In the genomic region with DNA sequence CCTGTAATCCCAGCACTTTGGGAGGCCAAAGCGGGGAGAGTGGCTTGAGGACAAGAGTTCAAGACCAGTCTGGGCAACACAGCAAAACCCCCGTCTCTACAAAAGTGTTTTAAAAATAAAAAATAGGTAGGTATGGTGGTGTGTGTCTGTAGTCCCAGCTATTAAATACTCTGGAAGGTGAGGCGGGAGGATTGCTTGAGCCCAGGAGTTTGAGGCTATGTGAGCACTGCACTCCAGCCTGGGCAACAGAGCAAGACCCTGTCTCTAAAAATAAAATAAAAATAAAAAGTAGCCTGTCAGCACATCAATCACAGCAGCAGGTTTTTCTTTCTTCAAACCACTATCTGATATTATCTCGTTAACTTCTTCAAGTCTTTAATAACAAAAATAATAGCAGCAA, we compare ENCODE assay signal across 9 cellular contexts. TPM values are rescaled to one million over a fixed set of nuclear protein-coding genes. Genes with fewer than 3 reads are reported as not detected.
DNase-seq lines count a peak whose midpoint lies in the region; ATAC-seq, FAIRE-seq and TF ChIP-seq lines count a peak whose summit lies in the region.
"Had no signal": no experiment of that assay in that cellular context is flagged by ENCODE, and none has a peak within 500 bp of the region (broad histone marks: within the 10 kb centered on the region; RNA-seq: fewer than 3 reads in every experiment).

No MANE protein-coding gene starts in this region.

- no peak overlapping the region for H3K14ac ChIP-seq in neuronal stem cell (ENCODE audit: low read length)

- no peaks in the 10 kb centered on the region for H3K36me3 Mint-ChIP-seq in mesothelial cell of epicardium
- no peaks in the 10 kb centered on the region for H3K36me3 Mint-ChIP-seq in stimulated activated memory B cell treated with anti-CD40 and anti-IgM and Interleukin-4, amounts not matched to agents 10 μg/mL and 1 μg/mL and 100 μg/mL, for 72 hours

- DNase-seq in bronchial epithelial cell (ENCODE audit: low read depth) (no peak), mesothelial cell of epicardium (ENCODE audit: low spot score in 2 of 2, unreplicated experiment in 2 of 2) (no peak), NCI-H526 treated with DMSO at 0.1 percent for 48 hours (lab: John Stamatoyannopoulos, UW) (no peak), neuronal stem cell (ENCODE audit: low spot score) (no peak), NCI-H446 treated with DMSO at 0.1 percent for 48 hours (lab: John Stamatoyannopoulos, UW) (no peak)
- DNase-seq: DMS53 had no signal

- peaks cover 24 to 44% (median 34%) of the 10 kb centered on the region in 10 experiments for H3K4me1 ChIP-seq in BLaER1 treated with 17β-estradiol and CSF1 and Interleukin-3, amounts not matched to agents 10 nM and 100 nM
- H3K4me1 ChIP-seq in KMS-11 (ENCODE audit: low read depth, poor library complexity, severe bottlenecking) (peaks cover 36% of the 10 kb centered on the region), neuronal stem cell (ENCODE audit: control insufficient read depth in 2 of 2, insufficient read depth in 1 of 2, low read depth in 1 of 2, low read length in 2 of 2) (peaks cover 7 to 11% of the 10 kb centered on the region in 2 donors)

- no peak overlapping the region for H4K8ac ChIP-seq in neuronal stem cell (ENCODE audit: low read depth, low read length)

- no peak overlapping the region for H3K27ac Mint-ChIP-seq in mesothelial cell of epicardium
- no peak overlapping the region for H3K27ac Mint-ChIP-seq in stimulated activated memory B cell treated with anti-CD40 and anti-IgM and Interleukin-4, amounts not matched to agents 10 μg/mL and 1 μg/mL and 100 μg/mL, for 72 hours

- H3K9ac ChIP-seq in BLaER1 treated with 17β-estradiol and CSF1 and Interleukin-3, amounts not matched to agents 10 nM and 100 nM: peak overlapping the region in 1 of 11 experiments; percentile 14; a peak in 1 of 22 replicates
- H3K9ac ChIP-seq in KMS-11 (no peak overlapping the region), neuronal stem cell (ENCODE audit: low read depth, low read length, poor library complexity) (no peak overlapping the region)

- no peak overlapping the region for H2AK5ac ChIP-seq in neuronal stem cell (ENCODE audit: low read depth, low read length)

- H3K23ac ChIP-seq in neuronal stem cell (ENCODE audit: low read depth, low read length, poor library complexity): no peak overlapping the region

- WGBS in neuronal stem cell (ENCODE audit: extremely low coverage in 2 of 2, insufficient read length in 2 of 2, insufficient replicate concordance in 1 of 2), 2 donors: no CpG with 5 or more reads among the region's 4 CpGs

- H2BK12ac ChIP-seq in neuronal stem cell (ENCODE audit: low read length): no peak overlapping the region

- no peak overlapping the region for H3K18ac ChIP-seq in neuronal stem cell (ENCODE audit: low read length)

- peak overlapping the region in 9 of 10 experiments; percentile 78 to 93 (median 87); a peak in 13 of 20 replicates for H3K4me3 ChIP-seq in BLaER1 treated with 17β-estradiol and CSF1 and Interleukin-3, amounts not matched to agents 10 nM and 100 nM
- H3K4me3 ChIP-seq in KMS-11 (IDR thresholded peaks at IDR 0.05; ENCODE audit: insufficient read depth, low read depth, low read length): peak overlapping the region; percentile 47
- peak overlapping the region; percentile 72 for H3K4me3 ChIP-seq in bronchial epithelial cell (ENCODE audit: low read depth, low read length)
- peak overlapping the region in 1 of 2 donors; percentile 92 for H3K4me3 ChIP-seq in neuronal stem cell (ENCODE audit: low read length in 2 of 2)

- peak overlapping the region; percentile 81 to 99 (median 96) for H3K4me2 ChIP-seq in BLaER1 treated with 17β-estradiol and CSF1 and Interleukin-3, amounts not matched to agents 10 nM and 100 nM
- H3K4me2 ChIP-seq in KMS-11 (peak overlapping the region; percentile 76), neuronal stem cell (ENCODE audit: insufficient read depth, low read length, poor library complexity, severe bottlenecking) (no peak overlapping the region)

- no peak overlapping the region for H3K27ac ChIP-seq in BLaER1 treated with 17β-estradiol and CSF1 and Interleukin-3, amounts not matched to agents 10 nM and 100 nM
- H3K27ac ChIP-seq in KMS-11: no peak overlapping the region
- no peak overlapping the region for H3K27ac ChIP-seq in neuronal stem cell (replicated peaks; ENCODE audit: low read length)

- no peak for ATAC-seq in stimulated activated memory B cell treated with anti-CD40 and anti-IgM and Interleukin-4, amounts not matched to agents 10 μg/mL and 1 μg/mL and 100 μg/mL, for 72 hours

- H2BK15ac ChIP-seq in neuronal stem cell (ENCODE audit: low read length): no peak overlapping the region

- H3K79me1 ChIP-seq in neuronal stem cell (ENCODE audit: low read depth, low read length): peaks cover 13% of the 10 kb centered on the region

- no peaks in the 10 kb centered on the region for H3K27me3 ChIP-seq in BLaER1 treated with 17β-estradiol and CSF1 and Interleukin-3, amounts not matched to agents 10 nM and 100 nM
- H3K27me3 ChIP-seq in KMS-11 (ENCODE audit: insufficient read depth, low read depth): no peaks in the 10 kb centered on the region
- H3K27me3 ChIP-seq in bronchial epithelial cell (ENCODE audit: control insufficient read depth, insufficient read depth, low read length): no peaks in the 10 kb centered on the region
- H3K27me3 ChIP-seq in neuronal stem cell (ENCODE audit: control insufficient read depth in 3 of 3, insufficient read depth in 3 of 3, low read depth in 1 of 3, low read length in 3 of 3): peaks cover 0 to 10% (median 0%) of the 10 kb centered on the region in 3 experiments

- H2BK5ac ChIP-seq in neuronal stem cell (ENCODE audit: low read length): no peak overlapping the region

- no peaks in the 10 kb centered on the region for H3K9me3 Mint-ChIP-seq in mesothelial cell of epicardium
- no peaks in the 10 kb centered on the region for H3K9me3 Mint-ChIP-seq in stimulated activated memory B cell treated with anti-CD40 and anti-IgM and Interleukin-4, amounts not matched to agents 10 μg/mL and 1 μg/mL and 100 μg/mL, for 72 hours

- H4K20me1 ChIP-seq in BLaER1 treated with 17β-estradiol and CSF1 and Interleukin-3, amounts not matched to agents 10 nM and 100 nM: peaks cover 22 to 58% (median 36%) of the 10 kb centered on the region in 11 experiments; a peak in 17 of 22 replicates
- H4K20me1 ChIP-seq in KMS-11 (ENCODE audit: insufficient read depth): no peaks in the 10 kb centered on the region

- H3K4me1 Mint-ChIP-seq in mesothelial cell of epicardium: peaks cover 37% of the 10 kb centered on the region
- peaks cover 16% of the 10 kb centered on the region for H3K4me1 Mint-ChIP-seq in stimulated activated memory B cell treated with anti-CD40 and anti-IgM and Interleukin-4, amounts not matched to agents 10 μg/mL and 1 μg/mL and 100 μg/mL, for 72 hours

- no peak overlapping the region for H4K91ac ChIP-seq in neuronal stem cell (ENCODE audit: low read depth, low read length, poor library complexity)

- no peaks in the 10 kb centered on the region for H3K9me3 ChIP-seq in BLaER1 treated with 17β-estradiol and CSF1 and Interleukin-3, amounts not matched to agents 10 nM and 100 nM (replicated peaks in 1 of 11)
- no peaks in the 10 kb centered on the region for H3K9me3 ChIP-seq in neuronal stem cell (replicated peaks in 1 of 2; ENCODE audit: control insufficient read depth in 2 of 2, insufficient read depth in 1 of 2, low read depth in 1 of 2, low read length in 2 of 2)

- FAIRE-seq in bronchial epithelial cell (lab: Jason Lieb, UNC): no peak

- H2AFZ ChIP-seq in KMS-11 (ENCODE audit: low read depth) (no peak overlapping the region), neuronal stem cell (ENCODE audit: low read length) (no peak overlapping the region)

- H3K36me3 ChIP-seq in BLaER1 treated with 17β-estradiol and CSF1 and Interleukin-3, amounts not matched to agents 10 nM and 100 nM: no peaks in the 10 kb centered on the region
- H3K36me3 ChIP-seq in KMS-11 (ENCODE audit: insufficient read depth) (no peaks in the 10 kb centered on the region), bronchial epithelial cell (ENCODE audit: control insufficient read depth, insufficient read depth, low read length) (no peaks in the 10 kb centered on the region), neuronal stem cell (replicated peaks in 1 of 2; ENCODE audit: control insufficient read depth in 2 of 2, insufficient read depth in 2 of 2, low read length in 2 of 2) (no peaks in the 10 kb centered on the region)

- peaks cover 50% of the 10 kb centered on the region for H3K79me2 ChIP-seq in KMS-11 (ENCODE audit: insufficient read depth, low read depth)

- no peak overlapping the region for H3K4ac ChIP-seq in neuronal stem cell (ENCODE audit: low read length)

- TF ChIP-seq CTCF in KMS-11 (conservative IDR thresholded peaks at IDR 0.05; ENCODE audit: low read depth, low read length) (no peak), bronchial epithelial cell (IDR thresholded peaks at IDR 0.05; ENCODE audit: insufficient read depth, low read length, severe bottlenecking) (no peak), mesothelial cell of epicardium (IDR thresholded peaks at IDR 0.05; ENCODE audit: unreplicated experiment) (no peak)

- no peak overlapping the region for H2BK120ac ChIP-seq in neuronal stem cell (ENCODE audit: low read depth, low read length)

- peak overlapping the region; percentile 87 for H3K4me3 Mint-ChIP-seq in mesothelial cell of epicardium
- no peak overlapping the region for H3K4me3 Mint-ChIP-seq in stimulated activated memory B cell treated with anti-CD40 and anti-IgM and Interleukin-4, amounts not matched to agents 10 μg/mL and 1 μg/mL and 100 μg/mL, for 72 hours

- peaks cover 4% of the 10 kb centered on the region for H3K27me3 Mint-ChIP-seq in mesothelial cell of epicardium (ENCODE audit: low read depth)
- no peaks in the 10 kb centered on the region for H3K27me3 Mint-ChIP-seq in stimulated activated memory B cell treated with anti-CD40 and anti-IgM and Interleukin-4, amounts not matched to agents 10 μg/mL and 1 μg/mL and 100 μg/mL, for 72 hours

RNA-seq across cellular contexts. Expression of gene USP31, which starts 1.6 kb away (rescaled TPM):
- 12.3 and 13.4 TPM in 2 replicates for total RNA-seq in bronchial epithelial cell
- total RNA-seq in mesothelial cell of epicardium: 12.3 to 13.7 TPM (median 13.0 TPM) in 3 replicates
- 6.8 TPM for polyA plus RNA-seq in neuronal stem cell (2013, experiment 1 of 2)
- 7.7 TPM for polyA plus RNA-seq in neuronal stem cell (2013, experiment 2 of 2)

RNA-seq across cellular contexts. Expression of gene SCNN1G, which starts 34.9 kb away (rescaled TPM):
- 0.38 TPM in 1 of 2 replicates, not detected in the other for total RNA-seq in bronchial epithelial cell
- total RNA-seq in mesothelial cell of epicardium: 0.09 TPM in 1 of 3 replicates, not detected in the others
- not detected for polyA plus RNA-seq in neuronal stem cell (2013, experiment 1 of 2)
- polyA plus RNA-seq in neuronal stem cell (2013, experiment 2 of 2): not detected
